8 cellular contexts compared by ENCODE assay signal in the genomic region with DNA sequence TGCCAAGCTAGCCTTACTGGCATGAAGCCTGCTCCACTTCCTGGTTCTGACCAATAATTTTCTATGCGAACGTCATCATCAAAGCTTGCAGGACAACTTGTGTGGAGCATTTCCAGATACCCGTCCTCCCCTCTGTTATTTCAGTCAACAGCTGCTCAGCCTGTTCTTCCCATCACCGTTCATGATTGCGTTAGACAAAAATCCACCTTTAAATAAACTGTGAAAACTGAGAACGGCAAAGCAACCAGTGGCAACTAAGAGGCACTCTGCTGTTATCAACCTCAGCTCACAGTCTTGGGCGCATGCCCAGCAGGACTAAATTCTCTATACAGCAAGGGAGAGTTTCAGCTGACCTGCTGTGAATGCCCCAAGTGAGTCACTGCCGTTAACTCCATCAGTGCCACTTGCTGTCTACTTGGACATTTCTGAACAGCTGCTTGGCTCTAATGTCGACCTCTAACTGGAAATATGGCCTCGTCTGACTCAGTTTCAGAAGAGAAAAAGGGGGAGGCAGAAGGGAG.
DNase-seq lines count a peak whose midpoint lies in the region; ATAC-seq, FAIRE-seq and TF ChIP-seq lines count a peak whose summit lies in the region.

No MANE protein-coding gene starts in this region.

- peaks cover 4 to 18% of the 10 kb centered on the region in 2 donors for H3K9me3 Mint-ChIP-seq in activated naive CD4-positive, alpha-beta T cell treated with anti-CD3 and anti-CD28 coated beads, Interleukin-2, amount 50 U/mL, for 72 hours

- H3K27me3 ChIP-seq in lower lobe of right lung (ENCODE audit: low read depth) (no peaks in the 10 kb centered on the region), upper lobe of left lung (no peaks in the 10 kb centered on the region)

- peaks cover 4 to 16% of the 10 kb centered on the region in 2 donors for H3K36me3 Mint-ChIP-seq in activated naive CD4-positive, alpha-beta T cell treated with anti-CD3 and anti-CD28 coated beads, Interleukin-2, amount 50 U/mL, for 72 hours

- H3K9me3 ChIP-seq in lower lobe of right lung (no peaks in the 10 kb centered on the region), upper lobe of left lung (no peaks in the 10 kb centered on the region)

- peak overlapping the region; percentile 42 for H3K27ac ChIP-seq in lower lobe of right lung
- H3K27ac ChIP-seq in upper lobe of left lung, result peak overlapping the region; percentile 44 to 73 (median 53)

- H3K4me3 ChIP-seq in lower lobe of right lung (no peak overlapping the region), upper lobe of left lung (no peak overlapping the region)

- no peaks in the 10 kb centered on the region for H3K36me3 ChIP-seq in lower lobe of right lung
- no peaks in the 10 kb centered on the region for H3K36me3 ChIP-seq in upper lobe of left lung

- TF ChIP-seq POLR2A in H54 (IDR thresholded peaks at IDR 0.05; ENCODE audit: low read depth, low read length), result no peak
- TF ChIP-seq POLR2A in upper lobe of left lung (IDR thresholded peaks at IDR 0.05), result no peak

- FAIRE-seq in H54 (lab: Jason Lieb, UNC), result peak; percentile 95

- H3K4me1 ChIP-seq in lower lobe of right lung (peaks cover 7% of the 10 kb centered on the region), upper lobe of left lung (peaks cover 0 to 14% (median 2%) of the 10 kb centered on the region in 4 donors)

- no peak for TF ChIP-seq CTCF in lower lobe of right lung (IDR thresholded peaks at IDR 0.05)
- no peak for TF ChIP-seq CTCF in upper lobe of left lung (IDR thresholded peaks at IDR 0.05)

- H3K27ac Mint-ChIP-seq in activated naive CD4-positive, alpha-beta T cell treated with anti-CD3 and anti-CD28 coated beads, Interleukin-2, amount 50 U/mL, for 72 hours, result peak overlapping the region in 1 of 2 donors; percentile 19

- DNase-seq in H54 (ENCODE audit: insufficient read length, low spot score) (peak; percentile 65), NCI-H748 (lab: John Stamatoyannopoulos, UW; ENCODE audit: unreplicated experiment) (peak; percentile 87), dedifferentiated amniotic fluid mesenchymal stem cell (ENCODE audit: extremely low spot score) (peak; percentile 96), lower lobe of right lung (peak; percentile 83), upper lobe of left lung (peak in 1 of 2 donors; percentile 91), cerebellar nuclear complex (lab: John Stamatoyannopoulos, UW) (no peak), midbrain (lab: John Stamatoyannopoulos, UW) (no peak)
- DNase-seq in activated naive CD4-positive, alpha-beta T cell treated with anti-CD3 and anti-CD28 coated beads, Interleukin-2, amount 50 U/mL, for 72 hours (ENCODE audit: low spot score in 2 of 2), result no peak

- intact Hi-C loops in lower lobe of right lung (cut with DNase I), result no loop called here

- TF ChIP-seq EP300 in upper lobe of left lung (IDR thresholded peaks at IDR 0.05), result peak in 1 of 4 donors; percentile 60

- WGBS in upper lobe of left lung, 2 donors, result 22 to 45% methylated on average over 10 of the region's 10 CpGs

- ATAC-seq in lower lobe of right lung (peak; percentile 95 to 98), upper lobe of left lung (ENCODE audit: low FRiP score in 2 of 2) (peak; percentile 84 to 92)
- no peak for ATAC-seq in activated naive CD4-positive, alpha-beta T cell treated with anti-CD3 and anti-CD28 coated beads, Interleukin-2, amount 50 U/mL, for 72 hours

Comparison
In these comparisons a context has a peak if more than half of its experiments do, and no peak if none do; other contexts are left out.
1. DNase-seq: peak in H54 (single experiment), NCI-H748 (single experiment), dedifferentiated amniotic fluid mesenchymal stem cell (single experiment) and lower lobe of right lung (single experiment); none in cerebellar nuclear complex (0 of 2), activated naive CD4-positive, alpha-beta T cell treated with anti-CD3 and anti-CD28 coated beads, Interleukin-2, amount 50 U/mL, for 72 hours (0 of 2) and midbrain (single experiment).
2. ATAC-seq: peak in lower lobe of right lung (2 of 2) and upper lobe of left lung (2 of 2); none in activated naive CD4-positive, alpha-beta T cell treated with anti-CD3 and anti-CD28 coated beads, Interleukin-2, amount 50 U/mL, for 72 hours (0 of 2).